ENCODE assay signal across 12 cellular contexts in genomic region chr1:198125995-198126758, GRCh38. TPM values are rescaled to one million over a fixed set of nuclear protein-coding genes. Genes with fewer than 3 reads are reported as not detected.
A peak's percentile ranks its signal among the peaks of the same experiment; 100 is the strongest.
DNase-seq lines count a peak whose midpoint lies in the region; ATAC-seq, FAIRE-seq and TF ChIP-seq lines count a peak whose summit lies in the region.
"Had no signal": no experiment of that assay in that cellular context is flagged by ENCODE, and none has a peak within 500 bp of the region (broad histone marks: within the 10 kb centered on the region; RNA-seq: fewer than 3 reads in every experiment).

No MANE protein-coding gene starts in this region.

- H3K4me3 ChIP-seq in fibroblast of lung (replicated peaks in 1 of 4; ENCODE audit: control extremely low read depth in 1 of 4, insufficient read depth in 1 of 4, low read depth in 3 of 4, low read length in 4 of 4) (no peak overlapping the region), pancreas (no peak overlapping the region)
- H3K4me3 ChIP-seq: GM12878 had no signal

- H2AFZ ChIP-seq in fibroblast of lung (ENCODE audit: low read length) = no peak overlapping the region

- peaks cover 18% of the 10 kb centered on the region for H3K4me1 ChIP-seq in fibroblast of lung (ENCODE audit: control insufficient read depth, extremely low read depth, insufficient read depth, low read length)
- H3K4me1 ChIP-seq in pancreas = no peaks in the 10 kb centered on the region
- H3K4me1 ChIP-seq in foreskin keratinocyte = peaks cover 6% of the 10 kb centered on the region

- peak overlapping the region; percentile 32 for H3K4me2 ChIP-seq in fibroblast of lung (ENCODE audit: extremely low read depth, insufficient read depth, low read length)

- H3K9ac ChIP-seq in fibroblast of lung (ENCODE audit: insufficient read depth, low read length) = no peak overlapping the region

- H3K9me3 ChIP-seq in fibroblast of lung (ENCODE audit: control insufficient read depth, insufficient read depth, low read depth, low read length) = no peaks in the 10 kb centered on the region
- no peaks in the 10 kb centered on the region for H3K9me3 ChIP-seq in pancreas

- intact Hi-C loops in pancreas (cut with DNase I) = no loop called here

- TF ChIP-seq CTCF in fibroblast of lung (conservative IDR thresholded peaks at IDR 0.05 in 1 of 2, IDR thresholded peaks at IDR 0.05 in 1 of 2; ENCODE audit: low read depth in 1 of 2, low read length in 2 of 2) = no peak
- no peak for TF ChIP-seq CTCF in pancreas (IDR thresholded peaks at IDR 0.05)
- TF ChIP-seq CTCF in foreskin keratinocyte (conservative IDR thresholded peaks at IDR 0.05) = no peak

- no peaks in the 10 kb centered on the region for H3K27me3 ChIP-seq in fibroblast of lung (ENCODE audit: control insufficient read depth, insufficient read depth, low read length)
- H3K27me3 ChIP-seq in pancreas = no peaks in the 10 kb centered on the region
- H3K27me3 ChIP-seq in foreskin keratinocyte = no peaks in the 10 kb centered on the region

- H3K27ac ChIP-seq in fibroblast of lung (ENCODE audit: insufficient read depth, low read length) (peak overlapping the region; percentile 34), pancreas (no peak overlapping the region), foreskin keratinocyte (no peak overlapping the region)

- H3K79me2 ChIP-seq in fibroblast of lung (ENCODE audit: control insufficient read depth, insufficient read depth, low read length) = no peaks in the 10 kb centered on the region

- H3K36me3 ChIP-seq in fibroblast of lung (ENCODE audit: control insufficient read depth, insufficient read depth, low read length) = no peaks in the 10 kb centered on the region
- H3K36me3 ChIP-seq in pancreas = peaks cover 0 to 3% (median 0%) of the 10 kb centered on the region in 3 donors

- WGBS in pancreas, 2 donors = 29 to 38% methylated on average over 2 of the region's 2 CpGs

- no peaks in the 10 kb centered on the region for H4K20me1 ChIP-seq in fibroblast of lung (ENCODE audit: control insufficient read depth, extremely low read depth, insufficient read depth, low read length)

- DNase-seq in ELR (ENCODE audit: low read depth) (peak; percentile 48), RCC 7860 (ENCODE audit: low spot score) (peak; percentile 28), fibroblast of lung (ENCODE audit: low read depth in 2 of 2) (peak; percentile 83 to 93), pancreas (no peak), NOMO-1 (lab: John Stamatoyannopoulos, UW; ENCODE audit: unreplicated experiment in 2 of 2) (no peak), foreskin keratinocyte (no peak), activated gamma-delta T cell treated with Interleukin-2 at 50 U/mL for 16 hours (no peak)
- no peak for DNase-seq in activated T-cell treated with anti-CD3 and anti-CD28 coated beads, Interleukin-2, amount 50 U/mL, for 1 hour
- DNase-seq: activated CD8-positive, alpha-beta memory T cell treated with anti-CD3 and anti-CD28 coated beads, Interleukin-2, amount 50 U/mL, for 48 hours; caudate nucleus; CD8-positive, alpha-beta memory T cell had no signal

- ATAC-seq in pancreas (peak; percentile 35 to 64 (median 50)), foreskin keratinocyte (no peak)
- ATAC-seq: GM12878 had no signal

- FAIRE-seq in RCC 7860 (lab: Jason Lieb, UNC) = no peak
- FAIRE-seq in pancreas (lab: Jason Lieb, UNC) = no peak
- FAIRE-seq: GM12878 had no signal

RNA-seq across cellular contexts. Expression of gene NEK7, which starts 30.6 kb away (rescaled TPM):
- total RNA-seq in fibroblast of lung (72.9 and 90.5 TPM in 2 replicates), pancreas (10 to 100 TPM; 20.3 to 36.3 (median 23.0) TPM), foreskin keratinocyte (30.0 and 33.2 TPM in 2 replicates)
- polyA plus RNA-seq in fibroblast of lung (98.2 and 207 TPM in 2 replicates), pancreas (10 to 100 TPM in 1 of 2 donors, 1 to 10 TPM in 1; 8.0 to 13.4 TPM), foreskin keratinocyte (6.9 and 9.2 TPM in 2 replicates)
- 38.4 and 71.4 TPM in 2 replicates for polyA plus RNA-seq in fibroblast of lung (2012)
- polyA minus RNA-seq in fibroblast of lung (ENCODE audit: low replicate concordance) = 4.6 and 15.7 TPM in 2 replicates

Comparison
In these comparisons a context has a peak if more than half of its experiments do, and no peak if none do; other contexts are left out.
1. DNase-seq: peak in ELR (single experiment), RCC 7860 (single experiment) and fibroblast of lung (2 of 2); none in pancreas (0 of 6), NOMO-1 (0 of 2), activated T-cell treated with anti-CD3 and anti-CD28 coated beads, Interleukin-2, amount 50 U/mL, for 1 hour (single experiment), foreskin keratinocyte (0 of 2) and activated gamma-delta T cell treated with Interleukin-2 at 50 U/mL for 16 hours (single experiment).